ENCODE assay signal across 9 cellular contexts in genomic region chr19:55353356-55353802, GRCh38. TPM values are rescaled to one million over a fixed set of nuclear protein-coding genes. Genes with fewer than 3 reads are reported as not detected.
DNase-seq lines count a peak whose midpoint lies in the region; ATAC-seq, FAIRE-seq and TF ChIP-seq lines count a peak whose summit lies in the region.
"Had no signal": no experiment of that assay in that cellular context is flagged by ENCODE, and none has a peak within 500 bp of the region (broad histone marks: within the 10 kb centered on the region; RNA-seq: fewer than 3 reads in every experiment).

No MANE protein-coding gene starts in this region.

- no peaks in the 10 kb centered on the region for H3K9me3 Mint-ChIP-seq in CD4-positive, alpha-beta memory T cell
- H3K9me3 Mint-ChIP-seq in endodermal cell = no peaks in the 10 kb centered on the region
- no peaks in the 10 kb centered on the region for H3K9me3 Mint-ChIP-seq in osteocyte (ENCODE audit: unreplicated experiment)

- H3K4me1 ChIP-seq in CD4-positive, alpha-beta memory T cell (ENCODE audit: insufficient read depth, low read length) = peaks cover 18% of the 10 kb centered on the region
- H3K4me1 ChIP-seq in OCI-LY1 (ENCODE audit: insufficient read depth, low read length, severe bottlenecking) = peaks cover 7% of the 10 kb centered on the region
- peaks cover 4% of the 10 kb centered on the region for H3K4me1 ChIP-seq in endodermal cell (ENCODE audit: control insufficient read depth, insufficient read depth, low read length)

- H3K9ac ChIP-seq in OCI-LY1 (ENCODE audit: low read length) (0 out of 2 replicates have a peak overlapping the region, but pooled peaks have one; percentile 3), endodermal cell (ENCODE audit: extremely low read depth, low read length, poor library complexity, severe bottlenecking) (no peak overlapping the region)

- no peaks in the 10 kb centered on the region for H3F3A ChIP-seq in OCI-LY1 (ENCODE audit: insufficient read depth, low read length)

- H3K36me3 Mint-ChIP-seq in CD4-positive, alpha-beta memory T cell = no peaks in the 10 kb centered on the region
- peaks cover 6% of the 10 kb centered on the region for H3K36me3 Mint-ChIP-seq in endodermal cell (ENCODE audit: low read depth)
- no peaks in the 10 kb centered on the region for H3K36me3 Mint-ChIP-seq in osteocyte (ENCODE audit: unreplicated experiment)

- peak overlapping the region in 5 of 7 donors; percentile 25 to 82 (median 57) for H3K27ac Mint-ChIP-seq in CD4-positive, alpha-beta memory T cell
- H3K27ac Mint-ChIP-seq in endodermal cell (no peak overlapping the region), osteocyte (ENCODE audit: unreplicated experiment) (no peak overlapping the region)

- H3K27me3 ChIP-seq in CD4-positive, alpha-beta memory T cell (ENCODE audit: insufficient read depth, low read length) = peaks cover 29% of the 10 kb centered on the region
- H3K27me3 ChIP-seq in OCI-LY1 (ENCODE audit: insufficient read depth, low read length) = peaks cover 7% of the 10 kb centered on the region
- H3K27me3 ChIP-seq in endodermal cell (ENCODE audit: control insufficient read depth, insufficient read depth, low read length, poor library complexity, severe bottlenecking) = peaks cover 63% of the 10 kb centered on the region

- no peak for DNase-seq in CD4-positive, alpha-beta memory T cell
- no peak for DNase-seq in endodermal cell
- DNase-seq in osteocyte (ENCODE audit: extremely low spot score, unreplicated experiment) = no peak
- DNase-seq in urothelium cell line (ENCODE audit: low spot score) = no peak
- no peak for DNase-seq in ureter (ENCODE audit: low spot score)
- DNase-seq in cerebellum (ENCODE audit: low spot score) = no peak
- DNase-seq: hippocampal formation had no signal

- FAIRE-seq in urothelium cell line (lab: Jason Lieb, UNC) = no peak

- no peak for TF ChIP-seq CTCF in OCI-LY1 (IDR thresholded peaks at IDR 0.05; ENCODE audit: low read length)
- no peak for TF ChIP-seq CTCF in endodermal cell (conservative IDR thresholded peaks at IDR 0.05)
- TF ChIP-seq CTCF in osteocyte (IDR thresholded peaks at IDR 0.05) = no peak

- CTCF ChIA-PET in CD4-positive, alpha-beta memory T cell (lab: Charles Lee; ENCODE audit: partially characterized antibody) = no interaction called here

- H2AFZ ChIP-seq in OCI-LY1 (ENCODE audit: low read length) = no peak overlapping the region

- no peaks in the 10 kb centered on the region for H3K36me3 ChIP-seq in CD4-positive, alpha-beta memory T cell (ENCODE audit: insufficient read depth, low read length)
- H3K36me3 ChIP-seq in OCI-LY1 (ENCODE audit: insufficient read depth, low read length) = no peaks in the 10 kb centered on the region
- peaks cover 4% of the 10 kb centered on the region for H3K36me3 ChIP-seq in endodermal cell (ENCODE audit: control insufficient read depth, insufficient read depth, low read length)

- POLR2A ChIA-PET in CD4-positive, alpha-beta memory T cell (lab: Charles Lee; ENCODE audit: partially characterized antibody) = interaction anchor here (0.7 to 2.9 kb wide), 3 partner anchors 15 to 94 kb away, joined by 3 to 15 read pairs (median 4); partner anchors contain the start of genes KMT5C, PPP6R1 and TMEM238

- no peak for ATAC-seq in HG03196 (IDR thresholded peaks at IDR 0.05; ENCODE audit: unreplicated experiment)

- H3K4me3 Mint-ChIP-seq in CD4-positive, alpha-beta memory T cell = peak overlapping the region; percentile 66 to 84 (median 75)
- H3K4me3 Mint-ChIP-seq in endodermal cell (peak overlapping the region; percentile 50), osteocyte (ENCODE audit: unreplicated experiment) (peak overlapping the region; percentile 71)

- no peaks in the 10 kb centered on the region for H3K9me2 ChIP-seq in OCI-LY1 (ENCODE audit: low read depth, low read length)

- H3K9me3 ChIP-seq in CD4-positive, alpha-beta memory T cell (ENCODE audit: control insufficient read depth in 1 of 2, low read length in 2 of 2) = no peaks in the 10 kb centered on the region
- no peaks in the 10 kb centered on the region for H3K9me3 ChIP-seq in OCI-LY1 (ENCODE audit: low read length)
- no peaks in the 10 kb centered on the region for H3K9me3 ChIP-seq in endodermal cell (ENCODE audit: control insufficient read depth, low read length)

- H3K4me3 ChIP-seq in CD4-positive, alpha-beta memory T cell (ENCODE audit: low read length in 2 of 2) = peak overlapping the region in 1 of 2 donors; percentile 52
- H3K4me3 ChIP-seq in OCI-LY1 (ENCODE audit: low read depth, low read length, poor library complexity, severe bottlenecking) (peak overlapping the region; percentile 55), endodermal cell (ENCODE audit: low read length) (peak overlapping the region; percentile 76)

- 5 to 11% methylated on average over 17 to 24 of the region's 24 CpGs for WGBS in endodermal cell (ENCODE audit: insufficient coverage in 1 of 2, insufficient read length in 1 of 2), 2 experiments

- H3K79me2 ChIP-seq in OCI-LY1 (ENCODE audit: insufficient read depth, low read length) = no peaks in the 10 kb centered on the region

- H3K4me1 Mint-ChIP-seq in CD4-positive, alpha-beta memory T cell = peaks cover 4 to 33% (median 8%) of the 10 kb centered on the region in 4 donors
- H3K4me1 Mint-ChIP-seq in endodermal cell (peaks cover 5% of the 10 kb centered on the region), osteocyte (ENCODE audit: unreplicated experiment) (peaks cover 25% of the 10 kb centered on the region)

- no peaks in the 10 kb centered on the region for H4K20me1 ChIP-seq in OCI-LY1 (ENCODE audit: insufficient read depth, low read length)

- peak overlapping the region; percentile 67 for H3K4me2 ChIP-seq in OCI-LY1 (ENCODE audit: low read length)

- peaks cover 30 to 47% of the 10 kb centered on the region in 2 donors for H3K27me3 Mint-ChIP-seq in CD4-positive, alpha-beta memory T cell
- H3K27me3 Mint-ChIP-seq in endodermal cell (ENCODE audit: insufficient read depth) = peaks cover 77% of the 10 kb centered on the region
- H3K27me3 Mint-ChIP-seq in osteocyte (ENCODE audit: unreplicated experiment) = peaks cover 41% of the 10 kb centered on the region

- no peak overlapping the region for H3K27ac ChIP-seq in CD4-positive, alpha-beta memory T cell (ENCODE audit: low read depth, low read length)
- H3K27ac ChIP-seq in OCI-LY1 (ENCODE audit: low read depth, low read length, poor library complexity, severe bottlenecking) (no peak overlapping the region), endodermal cell (ENCODE audit: low read depth, low read length) (no peak overlapping the region)

- intact Hi-C loops in CD4-positive, alpha-beta memory T cell (cut with micrococcal nuclease) = no loop called here

RNA-seq across cellular contexts. Expression of gene COX6B2, which starts 1.1 kb away (rescaled TPM):
- under 1 TPM in 1 of 2 experiments, not detected in 1; 0.38 TPM for total RNA-seq in CD4-positive, alpha-beta memory T cell
- polyA plus RNA-seq in CD4-positive, alpha-beta memory T cell = not detected
- total RNA-seq in endodermal cell = under 1 TPM; 0.75 to 0.84 TPM
- polyA plus RNA-seq in endodermal cell (2013, experiment 1 of 2) = 2.0 TPM
- polyA plus RNA-seq in endodermal cell (2013, experiment 2 of 2) = 0.41 TPM
- not detected in 2 replicates for total RNA-seq in osteocyte
- 3.7 TPM for total RNA-seq in ureter
- 0.45 TPM for total RNA-seq in cerebellum

RNA-seq across cellular contexts. Expression of gene GARIN5B, which starts 9.7 kb away (rescaled TPM):
- not detected for total RNA-seq in CD4-positive, alpha-beta memory T cell
- not detected for polyA plus RNA-seq in CD4-positive, alpha-beta memory T cell
- total RNA-seq in endodermal cell (under 1 TPM; 0.09 to 0.11 TPM), osteocyte (not detected in 2 replicates), ureter (not detected), cerebellum (not detected)
- polyA plus RNA-seq in endodermal cell (2013, experiment 1 of 2) = 0.18 TPM
- 0.33 TPM for polyA plus RNA-seq in endodermal cell (2013, experiment 2 of 2)

RNA-seq across cellular contexts. Expression of gene KMT5C, which starts 13.7 kb away (rescaled TPM):
- 10 to 100 TPM; 23.1 to 23.5 TPM for total RNA-seq in CD4-positive, alpha-beta memory T cell
- 1 to 10 TPM in 1 of 2 donors, under 1 TPM in 1; 0.60 to 1.5 TPM for polyA plus RNA-seq in CD4-positive, alpha-beta memory T cell
- 10 to 100 TPM; 73.1 to 80.6 TPM for total RNA-seq in endodermal cell
- 40.1 TPM for polyA plus RNA-seq in endodermal cell (2013, experiment 1 of 2)
- polyA plus RNA-seq in endodermal cell (2013, experiment 2 of 2) = 36.0 TPM
- total RNA-seq in osteocyte = 12.4 and 18.6 TPM in 2 replicates
- total RNA-seq in ureter = 12.0 TPM
- 17.1 TPM for total RNA-seq in cerebellum

RNA-seq across cellular contexts. Expression of gene IL11, which starts 16.9 kb away (rescaled TPM):
- under 1 TPM; 0.32 to 0.47 TPM for total RNA-seq in CD4-positive, alpha-beta memory T cell
- polyA plus RNA-seq in CD4-positive, alpha-beta memory T cell = not detected
- total RNA-seq in endodermal cell (1 to 10 TPM in 1 of 2 donors, under 1 TPM in 1; 0.91 to 1.7 TPM), osteocyte (0.91 and 1.0 TPM in 2 replicates), ureter (not detected), cerebellum (0.27 TPM)
- polyA plus RNA-seq in endodermal cell (2013, experiment 1 of 2) = 6.0 TPM
- polyA plus RNA-seq in endodermal cell (2013, experiment 2 of 2) = 5.8 TPM

RNA-seq across cellular contexts. Expression of gene TMEM190, which starts 23.2 kb away (rescaled TPM):
- total RNA-seq in CD4-positive, alpha-beta memory T cell = not detected
- not detected for polyA plus RNA-seq in CD4-positive, alpha-beta memory T cell
- total RNA-seq in endodermal cell = 1 to 10 TPM in 1 of 2 donors, not detected in 1; 1.2 TPM
- 0.61 TPM for polyA plus RNA-seq in endodermal cell (2013, experiment 1 of 2)
- polyA plus RNA-seq in endodermal cell (2013, experiment 2 of 2) = 0.75 TPM
- total RNA-seq in osteocyte = not detected in 2 replicates
- not detected for total RNA-seq in ureter
- not detected for total RNA-seq in cerebellum

Comparison
In these comparisons a context has a peak if more than half of its experiments do, and no peak if none do; other contexts are left out.
1. H3K27ac Mint-ChIP-seq: peak in CD4-positive, alpha-beta memory T cell (5 of 7); none in endodermal cell (single experiment) and osteocyte (single experiment).
2. Peak in every context shown above with its lines, with median percentiles within 50 percentile points of each other: H3K4me3 Mint-ChIP-seq.